ENCODE assay signal across 1 cellular context in the genomic region with DNA sequence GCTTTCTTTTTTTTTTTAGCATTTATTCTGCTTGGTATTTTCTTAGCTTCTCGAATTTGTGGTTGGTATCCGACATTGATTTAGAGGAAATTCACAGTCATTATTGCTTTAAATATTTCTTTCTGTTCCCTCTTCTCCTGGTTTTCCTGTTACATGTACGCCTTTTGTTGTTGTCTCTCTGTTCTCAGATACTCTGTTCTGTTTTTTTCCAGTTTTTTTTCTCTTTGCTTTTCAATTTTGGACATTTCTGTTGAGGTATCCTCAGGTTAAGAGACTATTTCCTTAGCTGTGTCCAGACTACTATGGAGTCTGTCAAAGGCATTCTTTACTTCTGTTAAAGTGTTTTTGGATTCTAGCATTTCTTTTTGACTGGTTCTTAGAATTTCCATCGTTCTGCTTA.
TF ChIP-seq lines count a peak whose summit lies in the region.

No MANE protein-coding gene starts in this region.

TF ChIP-seq in IMR-90, 13 proteins besides CTCF, POLR2A, EP300 and RAD21 (continued from another document):
- TF ChIP-seq, protein P1, sequence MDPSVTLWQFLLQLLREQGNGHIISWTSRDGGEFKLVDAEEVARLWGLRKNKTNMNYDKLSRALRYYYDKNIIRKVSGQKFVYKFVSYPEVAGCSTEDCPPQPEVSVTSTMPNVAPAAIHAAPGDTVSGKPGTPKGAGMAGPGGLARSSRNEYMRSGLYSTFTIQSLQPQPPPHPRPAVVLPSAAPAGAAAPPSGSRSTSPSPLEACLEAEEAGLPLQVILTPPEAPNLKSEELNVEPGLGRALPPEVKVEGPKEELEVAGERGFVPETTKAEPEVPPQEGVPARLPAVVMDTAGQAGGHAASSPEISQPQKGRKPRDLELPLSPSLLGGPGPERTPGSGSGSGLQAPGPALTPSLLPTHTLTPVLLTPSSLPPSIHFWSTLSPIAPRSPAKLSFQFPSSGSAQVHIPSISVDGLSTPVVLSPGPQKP (IDR thresholded peaks at IDR 0.05; ENCODE audit: borderline replicate concordance, low read depth, low read length) = no peak
- TF ChIP-seq FOS (IDR thresholded peaks at IDR 0.05; ENCODE audit: low read depth, low read length) (no peak), SMC3 (IDR thresholded peaks at IDR 0.05; ENCODE audit: low read depth, low read length) (no peak), MAZ (IDR thresholded peaks at IDR 0.05; ENCODE audit: borderline replicate concordance, low read depth, low read length) (no peak), MXI1 (IDR thresholded peaks at IDR 0.05; ENCODE audit: borderline replicate concordance, low read depth, low read length) (no peak), BHLHE40 (IDR thresholded peaks at IDR 0.05; ENCODE audit: low read depth, low read length) (no peak), CHD1 (IDR thresholded peaks at IDR 0.05; ENCODE audit: low read depth, low read length) (no peak)
- TF ChIP-seq, protein P2, sequence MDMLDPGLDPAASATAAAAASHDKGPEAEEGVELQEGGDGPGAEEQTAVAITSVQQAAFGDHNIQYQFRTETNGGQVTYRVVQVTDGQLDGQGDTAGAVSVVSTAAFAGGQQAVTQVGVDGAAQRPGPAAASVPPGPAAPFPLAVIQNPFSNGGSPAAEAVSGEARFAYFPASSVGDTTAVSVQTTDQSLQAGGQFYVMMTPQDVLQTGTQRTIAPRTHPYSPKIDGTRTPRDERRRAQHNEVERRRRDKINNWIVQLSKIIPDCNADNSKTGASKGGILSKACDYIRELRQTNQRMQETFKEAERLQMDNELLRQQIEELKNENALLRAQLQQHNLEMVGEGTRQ (IDR thresholded peaks at IDR 0.05; ENCODE audit: low read depth, low read length) = no peak
